8 cellular contexts compared by ENCODE assay signal in genomic region chr1:27563407-27564263, GRCh38. TPM values are rescaled to one million over a fixed set of nuclear protein-coding genes. Genes with fewer than 3 reads are reported as not detected.
DNase-seq lines count a peak whose midpoint lies in the region; ATAC-seq lines count a peak whose summit lies in the region.

No MANE protein-coding gene starts in this region.

- H3K4me1 ChIP-seq in GM23248 (ENCODE audit: insufficient read depth) = peaks cover 42% of the 10 kb centered on the region

- peak; percentile 78 for DNase-seq in GM23248
- peak; percentile 64 for DNase-seq in astrocyte of the hippocampus (ENCODE audit: low read depth, low spot score)
- DNase-seq in islet precursor cell = peak; percentile 88

- peak overlapping the region; percentile 35 for H3K4me2 ChIP-seq in GM23248 (ENCODE audit: unreplicated experiment)

- H3K36me3 Mint-ChIP-seq in stimulated activated memory B cell treated with anti-CD40 and anti-IgM and Interleukin-4, amounts not matched to agents 10 μg/mL and 1 μg/mL and 100 μg/mL, for 72 hours = no peaks in the 10 kb centered on the region

- peak overlapping the region; percentile 26; the same call in 1 of the 2 replicates for H3K27ac ChIP-seq in GM23248

- no peaks in the 10 kb centered on the region for H4K20me1 ChIP-seq in GM23248 (ENCODE audit: insufficient read depth)

- 0 out of 2 replicates have a peak overlapping the region, but pooled peaks have one; percentile 33 for H3K9ac ChIP-seq in GM23248

- H3K4me3 Mint-ChIP-seq in stimulated activated memory B cell treated with anti-CD40 and anti-IgM and Interleukin-4, amounts not matched to agents 10 μg/mL and 1 μg/mL and 100 μg/mL, for 72 hours = no peak overlapping the region

- in situ Hi-C loops in GM23248 (cut with MboI) = no loop called here

- no peaks in the 10 kb centered on the region for H3K36me3 ChIP-seq in GM23248 (ENCODE audit: low read depth)

- no peak overlapping the region for H2AFZ ChIP-seq in GM23248

- no peak overlapping the region for H3K4me3 ChIP-seq in GM23248

- H3K4me1 Mint-ChIP-seq in stimulated activated memory B cell treated with anti-CD40 and anti-IgM and Interleukin-4, amounts not matched to agents 10 μg/mL and 1 μg/mL and 100 μg/mL, for 72 hours = peaks cover 62% of the 10 kb centered on the region

- H3F3A ChIP-seq in GM23248 (ENCODE audit: insufficient read depth) = peaks cover 6% of the 10 kb centered on the region

- peaks cover 92% of the 10 kb centered on the region for H3K79me2 ChIP-seq in GM23248 (ENCODE audit: insufficient read depth)

- ATAC-seq in stimulated activated memory B cell treated with anti-CD40 and anti-IgM and Interleukin-4, amounts not matched to agents 10 μg/mL and 1 μg/mL and 100 μg/mL, for 72 hours = no peak
- ATAC-seq in HG03432 (IDR thresholded peaks at IDR 0.05; ENCODE audit: unreplicated experiment) = no peak
- no peak for ATAC-seq in GM18511 (IDR thresholded peaks at IDR 0.05; ENCODE audit: unreplicated experiment)
- no peak for ATAC-seq in HG02798 (IDR thresholded peaks at IDR 0.05; ENCODE audit: poor library complexity, unreplicated experiment)
- no peak for ATAC-seq in GM19467 (IDR thresholded peaks at IDR 0.05; ENCODE audit: unreplicated experiment)

- WGBS in GM23248 (ENCODE audit: low coverage in 1 of 2, low lambda C conversion rate in 2 of 2, missing lambda C conversion rate in 2 of 2), 2 experiments = 60 to 63% methylated on average over 10 of the region's 10 CpGs

- H3K9me3 Mint-ChIP-seq in stimulated activated memory B cell treated with anti-CD40 and anti-IgM and Interleukin-4, amounts not matched to agents 10 μg/mL and 1 μg/mL and 100 μg/mL, for 72 hours = no peaks in the 10 kb centered on the region

- H3K27me3 ChIP-seq in GM23248 (replicated peaks; ENCODE audit: insufficient read depth) = no peaks in the 10 kb centered on the region

- no peaks in the 10 kb centered on the region for H3K9me2 ChIP-seq in GM23248 (ENCODE audit: insufficient read depth)

- H3K27me3 Mint-ChIP-seq in stimulated activated memory B cell treated with anti-CD40 and anti-IgM and Interleukin-4, amounts not matched to agents 10 μg/mL and 1 μg/mL and 100 μg/mL, for 72 hours = no peaks in the 10 kb centered on the region

- peak overlapping the region; percentile 53 for H3K27ac Mint-ChIP-seq in stimulated activated memory B cell treated with anti-CD40 and anti-IgM and Interleukin-4, amounts not matched to agents 10 μg/mL and 1 μg/mL and 100 μg/mL, for 72 hours

- no peaks in the 10 kb centered on the region for H3K9me3 ChIP-seq in GM23248 (ENCODE audit: low read depth)

RNA-seq across cellular contexts. Expression of gene AHDC1, which starts 40.3 kb away (rescaled TPM):
- 5.3 and 5.8 TPM in 2 replicates for total RNA-seq in GM23248 (2014; rRNA removed; shearing (Covaris generic))
- 3.9 and 4.5 TPM in 2 replicates for polyA plus RNA-seq in GM23248 (2016; fragmentation: Nextera tagmentation; extraction: Ambion mirVana)
